1 cellular context compared by ENCODE assay signal in genomic region chr15:60612400-60613048, GRCh38.
TF ChIP-seq lines count a peak whose summit lies in the region.

No MANE protein-coding gene starts in this region.

TF ChIP-seq in H1, 55 proteins besides CTCF, POLR2A, EP300 and RAD21 (continued from another document):
- no peak for TF ChIP-seq KDM4A (IDR thresholded peaks at IDR 0.05; ENCODE audit: low read depth, low read length, severe bottlenecking)
